ENCODE assay signal across 1 cellular context in the genomic region with DNA sequence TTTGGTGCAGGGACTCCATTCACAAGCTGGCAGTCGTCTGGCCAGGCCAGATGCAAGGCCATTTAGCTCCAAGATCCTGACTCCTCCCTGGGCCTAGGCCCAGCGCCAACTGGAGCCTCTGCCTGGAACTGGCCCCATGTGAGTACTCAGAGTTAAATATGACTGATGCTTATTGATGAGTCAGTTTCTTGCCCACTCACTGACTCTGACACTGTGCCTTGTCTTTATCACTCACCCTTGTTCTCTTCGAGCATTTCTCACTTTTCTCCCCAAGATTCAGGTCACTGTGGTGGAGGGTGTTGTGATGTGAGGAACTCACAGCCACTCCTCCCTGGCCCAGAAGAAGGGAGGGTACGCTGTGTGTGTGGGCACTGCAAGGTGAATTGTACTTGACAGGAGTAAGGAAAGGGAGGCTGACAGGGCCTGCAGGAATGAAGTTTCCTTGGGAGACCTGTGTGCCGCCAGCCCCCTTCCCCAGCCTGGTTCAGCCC.
TF ChIP-seq lines count a peak whose summit lies in the region.

No MANE protein-coding gene starts in this region.

TF ChIP-seq in HepG2, 621 proteins besides CTCF, POLR2A, EP300 and RAD21:
- TF ChIP-seq IRF2 (CRISPR knock-in tag; IDR thresholded peaks at IDR 0.05) (no peak), SPEN (CRISPR knock-in tag; IDR thresholded peaks at IDR 0.05; ENCODE audit: low read depth) (no peak), MAZ (IDR thresholded peaks at IDR 0.05; ENCODE audit: borderline replicate concordance, low read depth, low read length) (no peak), MAZ (CRISPR knock-in tag; IDR thresholded peaks at IDR 0.05; ENCODE audit: low read depth) (no peak), KDM1A (CRISPR knock-in tag; IDR thresholded peaks at IDR 0.05) (no peak), ZNF207 (IDR thresholded peaks at IDR 0.05; ENCODE audit: borderline replicate concordance) (no peak), THYN1 (CRISPR knock-in tag; IDR thresholded peaks at IDR 0.05; ENCODE audit: borderline replicate concordance, low read depth) (no peak), ZSCAN31 (CRISPR knock-in tag; IDR thresholded peaks at IDR 0.05; ENCODE audit: low read depth) (no peak), ZNF629 (CRISPR knock-in tag; conservative IDR thresholded peaks at IDR 0.05) (no peak), ZSCAN12 (CRISPR knock-in tag; IDR thresholded peaks at IDR 0.05) (no peak), ZNF547 (CRISPR knock-in tag; IDR thresholded peaks at IDR 0.05) (no peak)
- TF ChIP-seq, protein P1, sequence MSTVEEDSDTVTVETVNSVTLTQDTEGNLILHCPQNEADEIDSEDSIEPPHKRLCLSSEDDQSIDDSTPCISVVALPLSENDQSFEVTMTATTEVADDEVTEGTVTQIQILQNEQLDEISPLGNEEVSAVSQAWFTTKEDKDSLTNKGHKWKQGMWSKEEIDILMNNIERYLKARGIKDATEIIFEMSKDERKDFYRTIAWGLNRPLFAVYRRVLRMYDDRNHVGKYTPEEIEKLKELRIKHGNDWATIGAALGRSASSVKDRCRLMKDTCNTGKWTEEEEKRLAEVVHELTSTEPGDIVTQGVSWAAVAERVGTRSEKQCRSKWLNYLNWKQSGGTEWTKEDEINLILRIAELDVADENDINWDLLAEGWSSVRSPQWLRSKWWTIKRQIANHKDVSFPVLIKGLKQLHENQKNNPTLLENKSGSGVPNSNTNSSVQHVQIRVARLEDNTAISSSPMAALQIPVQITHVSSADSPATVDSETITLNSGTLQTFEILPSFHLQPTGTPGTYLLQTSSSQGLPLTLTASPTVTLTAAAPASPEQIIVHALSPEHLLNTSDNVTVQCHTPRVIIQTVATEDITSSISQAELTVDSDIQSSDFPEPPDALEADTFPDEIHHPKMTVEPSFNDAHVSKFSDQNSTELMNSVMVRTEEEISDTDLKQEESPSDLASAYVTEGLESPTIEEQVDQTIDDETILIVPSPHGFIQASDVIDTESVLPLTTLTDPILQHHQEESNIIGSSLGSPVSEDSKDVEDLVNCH (CRISPR knock-in tag; IDR thresholded peaks at IDR 0.05): no peak
- TF ChIP-seq, protein P2, sequence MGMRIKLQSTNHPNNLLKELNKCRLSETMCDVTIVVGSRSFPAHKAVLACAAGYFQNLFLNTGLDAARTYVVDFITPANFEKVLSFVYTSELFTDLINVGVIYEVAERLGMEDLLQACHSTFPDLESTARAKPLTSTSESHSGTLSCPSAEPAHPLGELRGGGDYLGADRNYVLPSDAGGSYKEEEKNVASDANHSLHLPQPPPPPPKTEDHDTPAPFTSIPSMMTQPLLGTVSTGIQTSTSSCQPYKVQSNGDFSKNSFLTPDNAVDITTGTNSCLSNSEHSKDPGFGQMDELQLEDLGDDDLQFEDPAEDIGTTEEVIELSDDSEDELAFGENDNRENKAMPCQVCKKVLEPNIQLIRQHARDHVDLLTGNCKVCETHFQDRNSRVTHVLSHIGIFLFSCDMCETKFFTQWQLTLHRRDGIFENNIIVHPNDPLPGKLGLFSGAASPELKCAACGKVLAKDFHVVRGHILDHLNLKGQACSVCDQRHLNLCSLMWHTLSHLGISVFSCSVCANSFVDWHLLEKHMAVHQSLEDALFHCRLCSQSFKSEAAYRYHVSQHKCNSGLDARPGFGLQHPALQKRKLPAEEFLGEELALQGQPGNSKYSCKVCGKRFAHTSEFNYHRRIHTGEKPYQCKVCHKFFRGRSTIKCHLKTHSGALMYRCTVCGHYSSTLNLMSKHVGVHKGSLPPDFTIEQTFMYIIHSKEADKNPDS (CRISPR knock-in tag; IDR thresholded peaks at IDR 0.05): no peak
- TF ChIP-seq, protein P3, sequence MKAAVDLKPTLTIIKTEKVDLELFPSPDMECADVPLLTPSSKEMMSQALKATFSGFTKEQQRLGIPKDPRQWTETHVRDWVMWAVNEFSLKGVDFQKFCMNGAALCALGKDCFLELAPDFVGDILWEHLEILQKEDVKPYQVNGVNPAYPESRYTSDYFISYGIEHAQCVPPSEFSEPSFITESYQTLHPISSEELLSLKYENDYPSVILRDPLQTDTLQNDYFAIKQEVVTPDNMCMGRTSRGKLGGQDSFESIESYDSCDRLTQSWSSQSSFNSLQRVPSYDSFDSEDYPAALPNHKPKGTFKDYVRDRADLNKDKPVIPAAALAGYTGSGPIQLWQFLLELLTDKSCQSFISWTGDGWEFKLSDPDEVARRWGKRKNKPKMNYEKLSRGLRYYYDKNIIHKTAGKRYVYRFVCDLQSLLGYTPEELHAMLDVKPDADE (CRISPR knock-in tag; IDR thresholded peaks at IDR 0.05): no peak
- TF ChIP-seq, protein P4, sequence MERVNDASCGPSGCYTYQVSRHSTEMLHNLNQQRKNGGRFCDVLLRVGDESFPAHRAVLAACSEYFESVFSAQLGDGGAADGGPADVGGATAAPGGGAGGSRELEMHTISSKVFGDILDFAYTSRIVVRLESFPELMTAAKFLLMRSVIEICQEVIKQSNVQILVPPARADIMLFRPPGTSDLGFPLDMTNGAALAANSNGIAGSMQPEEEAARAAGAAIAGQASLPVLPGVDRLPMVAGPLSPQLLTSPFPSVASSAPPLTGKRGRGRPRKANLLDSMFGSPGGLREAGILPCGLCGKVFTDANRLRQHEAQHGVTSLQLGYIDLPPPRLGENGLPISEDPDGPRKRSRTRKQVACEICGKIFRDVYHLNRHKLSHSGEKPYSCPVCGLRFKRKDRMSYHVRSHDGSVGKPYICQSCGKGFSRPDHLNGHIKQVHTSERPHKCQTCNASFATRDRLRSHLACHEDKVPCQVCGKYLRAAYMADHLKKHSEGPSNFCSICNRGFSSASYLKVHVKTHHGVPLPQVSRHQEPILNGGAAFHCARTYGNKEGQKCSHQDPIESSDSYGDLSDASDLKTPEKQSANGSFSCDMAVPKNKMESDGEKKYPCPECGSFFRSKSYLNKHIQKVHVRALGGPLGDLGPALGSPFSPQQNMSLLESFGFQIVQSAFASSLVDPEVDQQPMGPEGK (CRISPR knock-in tag; IDR thresholded peaks at IDR 0.05): no peak
- TF ChIP-seq, protein P5, sequence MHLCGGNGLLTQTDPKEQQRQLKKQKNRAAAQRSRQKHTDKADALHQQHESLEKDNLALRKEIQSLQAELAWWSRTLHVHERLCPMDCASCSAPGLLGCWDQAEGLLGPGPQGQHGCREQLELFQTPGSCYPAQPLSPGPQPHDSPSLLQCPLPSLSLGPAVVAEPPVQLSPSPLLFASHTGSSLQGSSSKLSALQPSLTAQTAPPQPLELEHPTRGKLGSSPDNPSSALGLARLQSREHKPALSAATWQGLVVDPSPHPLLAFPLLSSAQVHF (CRISPR knock-in tag; IDR thresholded peaks at IDR 0.05): no peak
